ENCODE assay signal across 18 cellular contexts in the genomic region with DNA sequence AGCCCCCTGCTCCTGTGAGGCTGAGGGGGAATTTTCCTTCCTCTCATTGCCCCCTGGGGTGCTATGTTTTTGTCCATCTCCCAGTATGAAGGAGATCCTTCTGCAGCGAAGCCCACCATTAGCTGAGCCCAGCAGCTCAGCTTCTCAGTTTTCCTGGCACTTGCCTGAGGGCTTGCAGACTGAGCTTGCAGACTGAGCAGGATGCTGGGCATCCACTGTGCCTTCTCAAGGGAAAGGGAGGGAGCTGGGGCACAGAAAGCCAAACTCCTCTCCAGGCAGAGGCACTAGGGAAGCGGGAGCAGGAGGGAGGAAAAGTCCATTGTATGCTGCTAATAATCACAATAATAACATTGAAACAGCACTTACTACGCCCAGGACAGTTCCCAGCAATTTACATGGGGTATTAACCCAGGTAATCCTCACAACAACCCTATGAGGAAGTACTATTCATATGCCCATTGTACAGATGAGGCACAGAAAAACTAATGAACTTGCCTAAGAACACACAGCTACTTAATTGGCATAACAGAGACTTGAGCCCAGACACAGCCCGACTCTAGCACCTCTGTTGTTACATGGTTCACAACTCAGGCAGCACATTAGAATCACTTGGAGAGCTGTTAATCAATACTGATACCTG.
"Had no signal": no experiment of that assay in that cellular context is flagged by ENCODE, and none has a peak within 500 bp of the region (broad histone marks: within the 10 kb centered on the region; RNA-seq: fewer than 3 reads in every experiment).

No MANE protein-coding gene starts in this region.

- H3K4me1 ChIP-seq: upper lobe of right lung had no signal

- H3K27me3 ChIP-seq: brain microvascular endothelial cell, foreskin keratinocyte, ovary, sigmoid colon, stomach, upper lobe of right lung had no signal

- H3K36me3 Mint-ChIP-seq: activated naive CD8-positive, alpha-beta T cell treated with anti-CD3 and anti-CD28 coated beads, Interleukin-2, amount 10 ng/mL, durations not matched to agents 7 days and 5 days had no signal

- H3K4me3 ChIP-seq: ovary, sigmoid colon, stomach, thoracic aorta, upper lobe of right lung had no signal

- H3K27me3 Mint-ChIP-seq: central memory CD8-positive, alpha-beta T cell had no signal

- DNase-seq: activated CD4-positive, alpha-beta T cell treated with anti-CD3 and anti-CD28 coated beads for 1 hour; activated naive CD4-positive, alpha-beta T cell; activated naive CD8-positive, alpha-beta T cell treated with anti-CD3 and anti-CD28 coated beads, Interleukin-2, amount 10 ng/mL, durations not matched to agents 7 days and 5 days; activated T-cell treated with anti-CD3 and anti-CD28 coated beads for 4 hours; cortex of kidney; effector CD8-positive, alpha-beta T cell; foreskin keratinocyte; kidney glomerular epithelial cell; ovary; sigmoid colon; stimulated activated CD4-positive, alpha-beta T cell treated with anti-CD3 and anti-CD28 coated beads, Interleukin-1b, Interleukin-23, amount 100 ng/mL, for 48 hours; stomach; T1000; upper lobe of right lung had no signal

- H3K27ac ChIP-seq: brain microvascular endothelial cell, foreskin keratinocyte, ovary, sigmoid colon, stomach, thoracic aorta, upper lobe of right lung had no signal

- H3K27ac Mint-ChIP-seq: activated naive CD8-positive, alpha-beta T cell treated with anti-CD3 and anti-CD28 coated beads, Interleukin-2, amount 10 ng/mL, durations not matched to agents 7 days and 5 days had no signal

- H3K4me3 Mint-ChIP-seq: activated naive CD8-positive, alpha-beta T cell treated with anti-CD3 and anti-CD28 coated beads, Interleukin-2, amount 10 ng/mL, durations not matched to agents 7 days and 5 days; central memory CD8-positive, alpha-beta T cell; neural crest cell had no signal

- H3K36me3 ChIP-seq: brain microvascular endothelial cell, ovary, sigmoid colon, stomach, thoracic aorta, upper lobe of right lung had no signal

- H3K9me3 ChIP-seq: ovary, sigmoid colon, stomach, thoracic aorta, upper lobe of right lung had no signal

- H3K9me3 Mint-ChIP-seq: central memory CD8-positive, alpha-beta T cell had no signal
